1 cellular context compared by ENCODE assay signal in the genomic region with DNA sequence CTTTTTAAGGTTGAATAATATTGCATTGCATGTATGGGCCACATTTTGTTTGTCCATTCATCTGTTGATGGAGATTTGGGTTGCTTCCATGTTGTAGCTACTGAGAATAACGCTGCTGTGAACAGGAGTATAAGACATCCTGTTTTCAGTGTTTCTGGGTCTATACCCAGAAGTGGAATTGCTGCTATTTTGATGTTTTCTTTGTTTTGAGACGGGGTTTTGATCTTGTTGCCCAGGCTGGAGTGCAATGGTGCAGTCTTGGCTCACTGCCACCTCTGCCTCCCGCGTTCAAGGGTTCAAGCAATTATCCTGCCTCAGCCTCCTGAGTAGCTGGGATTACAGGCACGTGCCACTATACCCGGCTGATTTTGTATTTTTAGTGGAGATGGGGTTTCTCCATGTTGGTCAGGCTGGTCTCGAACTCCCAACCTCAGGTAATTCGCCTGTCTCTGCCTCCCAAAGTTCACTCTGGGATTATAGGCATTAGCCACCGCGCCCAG.
TF ChIP-seq lines count a peak whose summit lies in the region.

No MANE protein-coding gene starts in this region.

TF ChIP-seq in HEK293, 187 proteins besides CTCF, POLR2A, EP300 and RAD21 (continued from another document):
- TF ChIP-seq, protein P1, sequence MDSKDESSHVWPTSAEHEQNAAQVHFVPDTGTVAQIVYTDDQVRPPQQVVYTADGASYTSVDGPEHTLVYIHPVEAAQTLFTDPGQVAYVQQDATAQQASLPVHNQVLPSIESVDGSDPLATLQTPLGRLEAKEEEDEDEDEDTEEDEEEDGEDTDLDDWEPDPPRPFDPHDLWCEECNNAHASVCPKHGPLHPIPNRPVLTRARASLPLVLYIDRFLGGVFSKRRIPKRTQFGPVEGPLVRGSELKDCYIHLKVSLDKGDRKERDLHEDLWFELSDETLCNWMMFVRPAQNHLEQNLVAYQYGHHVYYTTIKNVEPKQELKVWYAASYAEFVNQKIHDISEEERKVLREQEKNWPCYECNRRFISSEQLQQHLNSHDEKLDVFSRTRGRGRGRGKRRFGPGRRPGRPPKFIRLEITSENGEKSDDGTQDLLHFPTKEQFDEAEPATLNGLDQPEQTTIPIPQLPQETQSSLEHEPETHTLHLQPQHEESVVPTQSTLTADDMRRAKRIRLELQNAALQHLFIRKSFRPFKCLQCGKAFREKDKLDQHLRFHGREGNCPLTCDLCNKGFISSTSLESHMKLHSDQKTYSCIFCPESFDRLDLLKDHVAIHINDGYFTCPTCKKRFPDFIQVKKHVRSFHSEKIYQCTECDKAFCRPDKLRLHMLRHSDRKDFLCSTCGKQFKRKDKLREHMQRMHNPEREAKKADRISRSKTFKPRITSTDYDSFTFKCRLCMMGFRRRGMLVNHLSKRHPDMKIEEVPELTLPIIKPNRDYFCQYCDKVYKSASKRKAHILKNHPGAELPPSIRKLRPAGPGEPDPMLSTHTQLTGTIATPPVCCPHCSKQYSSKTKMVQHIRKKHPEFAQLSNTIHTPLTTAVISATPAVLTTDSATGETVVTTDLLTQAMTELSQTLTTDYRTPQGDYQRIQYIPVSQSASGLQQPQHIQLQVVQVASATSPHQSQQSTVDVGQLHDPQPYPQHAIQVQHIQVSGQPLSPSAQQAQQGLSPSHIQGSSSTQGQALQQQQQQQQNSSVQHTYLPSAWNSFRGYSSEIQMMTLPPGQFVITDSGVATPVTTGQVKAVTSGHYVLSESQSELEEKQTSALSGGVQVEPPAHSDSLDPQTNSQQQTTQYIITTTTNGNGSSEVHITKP (tag by site-specific recombination; IDR thresholded peaks at IDR 0.05) = peak; percentile 97
- TF ChIP-seq ZBTB17 (tag by site-specific recombination; IDR thresholded peaks at IDR 0.05) (0 out of 2 replicates have a peak, but pooled peaks have one; percentile 35), ZNF394 (tag by site-specific recombination; IDR thresholded peaks at IDR 0.05; ENCODE audit: borderline replicate concordance) (peak; percentile 32; the same call in 1 of the 2 replicates), ZNF843 (tag by site-specific recombination; IDR thresholded peaks at IDR 0.05) (0 out of 2 replicates have a peak, but pooled peaks have one; percentile 18), FEZF1 (tag by site-specific recombination; IDR thresholded peaks at IDR 0.05) (peak; percentile 41; the same call in 1 of the 2 replicates), SCRT2 (tag by site-specific recombination; IDR thresholded peaks at IDR 0.05) (peak; percentile 52; the same call in 1 of the 2 replicates)
- TF ChIP-seq, protein P2, sequence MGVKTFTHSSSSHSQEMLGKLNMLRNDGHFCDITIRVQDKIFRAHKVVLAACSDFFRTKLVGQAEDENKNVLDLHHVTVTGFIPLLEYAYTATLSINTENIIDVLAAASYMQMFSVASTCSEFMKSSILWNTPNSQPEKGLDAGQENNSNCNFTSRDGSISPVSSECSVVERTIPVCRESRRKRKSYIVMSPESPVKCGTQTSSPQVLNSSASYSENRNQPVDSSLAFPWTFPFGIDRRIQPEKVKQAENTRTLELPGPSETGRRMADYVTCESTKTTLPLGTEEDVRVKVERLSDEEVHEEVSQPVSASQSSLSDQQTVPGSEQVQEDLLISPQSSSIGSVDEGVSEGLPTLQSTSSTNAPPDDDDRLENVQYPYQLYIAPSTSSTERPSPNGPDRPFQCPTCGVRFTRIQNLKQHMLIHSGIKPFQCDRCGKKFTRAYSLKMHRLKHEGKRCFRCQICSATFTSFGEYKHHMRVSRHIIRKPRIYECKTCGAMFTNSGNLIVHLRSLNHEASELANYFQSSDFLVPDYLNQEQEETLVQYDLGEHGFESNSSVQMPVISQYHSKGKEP (tag by site-specific recombination; IDR thresholded peaks at IDR 0.05) = peak; percentile 39; the same call in 1 of the 2 replicates
